7 cellular contexts compared by ENCODE assay signal in the genomic region with DNA sequence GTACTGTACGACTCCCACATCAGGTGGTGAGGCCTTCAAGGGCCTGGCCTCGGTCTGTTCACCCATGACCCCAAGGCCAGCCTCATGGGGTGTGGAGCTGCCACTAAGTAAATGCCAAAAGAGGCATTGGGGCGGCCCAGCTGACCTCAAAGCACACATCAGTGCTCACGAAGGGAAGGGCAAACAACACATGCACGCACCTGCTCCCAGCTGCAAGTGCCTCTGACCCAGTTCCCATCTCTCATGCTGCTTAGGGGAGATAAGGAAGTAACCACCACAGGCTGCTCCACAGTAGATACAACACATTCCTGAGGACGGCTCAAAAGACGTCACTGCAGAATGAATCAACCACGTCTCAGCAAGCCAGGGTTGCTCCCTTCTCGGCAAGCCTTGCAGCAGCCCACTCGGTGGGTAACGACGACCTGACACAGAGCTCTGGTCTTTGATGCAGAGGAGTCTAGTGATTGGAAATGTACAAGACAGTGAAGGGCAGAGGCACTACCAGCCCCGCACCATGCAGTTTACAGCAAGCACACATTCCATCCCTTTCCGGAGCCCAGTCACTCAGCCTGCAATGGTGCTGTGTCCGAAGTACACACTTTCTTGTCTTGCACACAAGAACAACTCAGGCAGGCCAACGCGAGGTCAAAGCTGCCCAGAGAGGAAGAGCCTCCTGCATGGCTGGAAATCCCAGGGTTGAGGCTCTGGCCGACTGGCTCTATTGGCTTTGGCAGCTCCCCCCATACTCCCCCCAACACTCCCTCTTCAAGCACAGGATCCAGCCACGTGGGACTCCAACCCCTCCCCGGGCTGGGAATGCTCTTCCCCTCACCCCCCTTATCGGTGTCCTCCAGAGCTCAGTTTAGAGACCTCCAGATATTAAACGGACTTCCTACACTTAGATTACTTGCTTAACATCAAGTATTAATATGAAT. TPM values are rescaled to one million over a fixed set of nuclear protein-coding genes. Genes with fewer than 3 reads are reported as not detected.
DNase-seq lines count a peak whose midpoint lies in the region; ATAC-seq, FAIRE-seq and TF ChIP-seq lines count a peak whose summit lies in the region.

No MANE protein-coding gene starts in this region.

- H3K4me2 ChIP-seq in smooth muscle cell: peak overlapping the region; percentile 58

- H3K4me1 ChIP-seq in smooth muscle cell (ENCODE audit: low read depth): peaks cover 42% of the 10 kb centered on the region

- WGBS in smooth muscle cell (ENCODE audit: low lambda C conversion rate): 51% methylated on average over 22 of the region's 22 CpGs

- H4K20me1 ChIP-seq in smooth muscle cell (ENCODE audit: low read depth): peaks cover 22% of the 10 kb centered on the region

- no peaks in the 10 kb centered on the region for H3K36me3 ChIP-seq in smooth muscle cell (ENCODE audit: low read depth)

- H3K4me3 ChIP-seq in smooth muscle cell: no peak overlapping the region

- H2AFZ ChIP-seq in smooth muscle cell (ENCODE audit: low read depth): no peak overlapping the region

- no peaks in the 10 kb centered on the region for H3K27me3 ChIP-seq in smooth muscle cell (ENCODE audit: low read depth)

- TF ChIP-seq POLR2A in GM12892 (IDR thresholded peaks at IDR 0.05; ENCODE audit: low read depth, low read length): no peak

- no peak for TF ChIP-seq CTCF in smooth muscle cell (IDR thresholded peaks at IDR 0.05; ENCODE audit: borderline replicate concordance, insufficient read depth, poor library complexity, severe bottlenecking)

- FAIRE-seq in GM12892 (lab: Jason Lieb, UNC): no peak

- H3K9me3 ChIP-seq in smooth muscle cell (replicated peaks; ENCODE audit: low read depth): no peaks in the 10 kb centered on the region

- peak overlapping the region; percentile 22 for H3K27ac ChIP-seq in smooth muscle cell (ENCODE audit: low read depth)

- DNase-seq in NCI-H146 (lab: John Stamatoyannopoulos, UW): peak; percentile 76
- DNase-seq in glomerular visceral epithelial cell (ENCODE audit: extremely low spot score): peak; percentile 95
- DNase-seq in smooth muscle cell (lab: John Stamatoyannopoulos, UW; ENCODE audit: unreplicated experiment): no peak
- no peak for DNase-seq in putamen (ENCODE audit: low spot score)
- no peak for DNase-seq in GM12892 (ENCODE audit: insufficient read length)
- no peak for DNase-seq in NCI-H345 treated with DMSO at 0.1 percent for 48 hours (lab: John Stamatoyannopoulos, UW; ENCODE audit: unreplicated experiment)

- peak; percentile 67 for ATAC-seq in GM21390 (IDR thresholded peaks at IDR 0.05; ENCODE audit: unreplicated experiment)

- no peak overlapping the region for H3K9ac ChIP-seq in smooth muscle cell (ENCODE audit: low read depth)

- no peaks in the 10 kb centered on the region for H3K79me2 ChIP-seq in smooth muscle cell (ENCODE audit: low read depth)

- H3F3A ChIP-seq in smooth muscle cell (ENCODE audit: low read depth): no peaks in the 10 kb centered on the region

RNA-seq across cellular contexts. Expression of gene FABP6, which starts 31.8 kb away (rescaled TPM):
- not detected in 2 replicates for total RNA-seq in smooth muscle cell
- polyA plus RNA-seq in smooth muscle cell: 1.3 TPM in 1 of 2 replicates, not detected in the other
- polyA plus RNA-seq in GM12892 (2012; ENCODE audit: missing spikeins): 5.4 TPM

RNA-seq across cellular contexts. Expression of gene CCNJL, which starts 51.2 kb away (rescaled TPM):
- 3.2 and 3.4 TPM in 2 replicates for total RNA-seq in smooth muscle cell
- 6.2 and 7.3 TPM in 2 replicates for polyA plus RNA-seq in smooth muscle cell
- not detected for polyA plus RNA-seq in GM12892 (2012; ENCODE audit: missing spikeins)

Comparison
In these comparisons a context has a peak if more than half of its experiments do, and no peak if none do; other contexts are left out.
1. DNase-seq: peak in NCI-H146 (single experiment) and glomerular visceral epithelial cell (single experiment); none in smooth muscle cell (single experiment), putamen (single experiment), GM12892 (single experiment) and NCI-H345 treated with DMSO at 0.1 percent for 48 hours (single experiment).